Comparison of ENCODE assay signal across 13 cellular contexts in genomic region chr15:46297766-46298165, GRCh38.
DNase-seq lines count a peak whose midpoint lies in the region; ATAC-seq lines count a peak whose summit lies in the region.
"Had no signal": no experiment of that assay in that cellular context is flagged by ENCODE, and none has a peak within 500 bp of the region (broad histone marks: within the 10 kb centered on the region; RNA-seq: fewer than 3 reads in every experiment).

No MANE protein-coding gene starts in this region.

- no peaks in the 10 kb centered on the region for H4K20me1 ChIP-seq in BLaER1 treated with 17β-estradiol and CSF1 and Interleukin-3, amounts not matched to agents 10 nM and 100 nM

- H3K4me3 ChIP-seq in BLaER1 treated with 17β-estradiol and CSF1 and Interleukin-3, amounts not matched to agents 10 nM and 100 nM: no peak overlapping the region
- H3K4me3 ChIP-seq: A549 had no signal

- H3K27ac ChIP-seq in BLaER1 treated with 17β-estradiol and CSF1 and Interleukin-3, amounts not matched to agents 10 nM and 100 nM: peak overlapping the region in 3 of 11 experiments; percentile 39 to 68 (median 65); a peak in 5 of 22 replicates
- H3K27ac ChIP-seq: A549 had no signal

- H3K9me3 ChIP-seq in BLaER1 treated with 17β-estradiol and CSF1 and Interleukin-3, amounts not matched to agents 10 nM and 100 nM (replicated peaks in 1 of 11): no peaks in the 10 kb centered on the region; a peak in 2 of 22 replicates
- H3K9me3 ChIP-seq: A549 had no signal

- H3K4me2 ChIP-seq in BLaER1 treated with 17β-estradiol and CSF1 and Interleukin-3, amounts not matched to agents 10 nM and 100 nM: peak overlapping the region; percentile 4 to 75 (median 40); a peak in 12 of 22 replicates
- H3K4me2 ChIP-seq: A549 had no signal

- DNase-seq in NOMO-1 treated with DMSO at 0.1 percent for 48 hours (lab: John Stamatoyannopoulos, UW; ENCODE audit: unreplicated experiment) (peak; percentile 81), NCI-H446 treated with DMSO at 0.1 percent for 48 hours (lab: John Stamatoyannopoulos, UW) (no peak), NCI-H2107 (lab: John Stamatoyannopoulos, UW) (no peak), NCI-H1105 (lab: John Stamatoyannopoulos, UW) (no peak)
- DNase-seq: activated naive CD4-positive, alpha-beta T cell; kidney glomerular epithelial cell had no signal

- H3K36me3 ChIP-seq in BLaER1 treated with 17β-estradiol and CSF1 and Interleukin-3, amounts not matched to agents 10 nM and 100 nM: no peaks in the 10 kb centered on the region

- peak; percentile 65 for ATAC-seq in GM19468 (IDR thresholded peaks at IDR 0.05; ENCODE audit: extremely low read depth, unreplicated experiment)
- peak; percentile 74 for ATAC-seq in HG03103 (IDR thresholded peaks at IDR 0.05; ENCODE audit: low read depth, unreplicated experiment)
- no peak for ATAC-seq in GM21528 (IDR thresholded peaks at IDR 0.05; ENCODE audit: low FRiP score, unreplicated experiment)
- ATAC-seq: A549; SK-N-SH treated with all-trans-retinoic acid at 6 μM for 48 hours; stimulated activated effector memory CD8-positive, alpha-beta T cell treated with anti-CD3 and anti-CD28 coated beads, Interleukin-12 subunit alpha, Interleukin-12 subunit beta, amount 100 ng/mL, for 72 hours had no signal

- peaks cover 12 to 37% (median 31%) of the 10 kb centered on the region in 10 experiments; a peak in 16 of 20 replicates for H3K4me1 ChIP-seq in BLaER1 treated with 17β-estradiol and CSF1 and Interleukin-3, amounts not matched to agents 10 nM and 100 nM
- H3K4me1 ChIP-seq: A549 had no signal

- peak overlapping the region in 2 of 11 experiments; percentile 9 to 67; a peak in 2 of 22 replicates for H3K9ac ChIP-seq in BLaER1 treated with 17β-estradiol and CSF1 and Interleukin-3, amounts not matched to agents 10 nM and 100 nM

- H3K27me3 ChIP-seq in BLaER1 treated with 17β-estradiol and CSF1 and Interleukin-3, amounts not matched to agents 10 nM and 100 nM: no peaks in the 10 kb centered on the region
